Comparison of ENCODE assay signal across 21 cellular contexts in genomic region chrX:42715689-42716022, GRCh38.
A peak's percentile ranks its signal among the peaks of the same experiment; 100 is the strongest.
DNase-seq lines count a peak whose midpoint lies in the region; ATAC-seq and TF ChIP-seq lines count a peak whose summit lies in the region.
"Had no signal": no experiment of that assay in that cellular context is flagged by ENCODE, and none has a peak within 500 bp of the region (broad histone marks: within the 10 kb centered on the region; RNA-seq: fewer than 3 reads in every experiment).

No MANE protein-coding gene starts in this region.

- ATAC-seq in Panc1, result no peak
- ATAC-seq: activated CD8-positive, alpha-beta memory T cell treated with anti-CD3 and anti-CD28 coated beads, Interleukin-2, amount 10 ng/mL, durations not matched to agents 7 days and 5 days; gastrocnemius medialis had no signal

- H3K9me3 Mint-ChIP-seq in endodermal cell, result peaks cover 11% of the 10 kb centered on the region
- H3K9me3 Mint-ChIP-seq in neural crest cell, result no peaks in the 10 kb centered on the region
- H3K9me3 Mint-ChIP-seq: activated B cell treated with CpG ODN at 0.5 μM for 24 hours; activated naive CD4-positive, alpha-beta T cell treated with anti-CD3 and anti-CD28 coated beads, Interleukin-2, amount 50 U/mL, for 72 hours; activated T-helper 1 cell treated with anti-CD3 and anti-CD28 coated beads, Interleukin-12 subunit alpha, Interleukin-12 subunit beta, Interleukin-2, Interleukin-4 antibody, amounts not matched to agents 30 ng/mL and 10 ng/mL and 1 ng/mL, durations not matched to agents 14 hours and 24 hours and 36 hours; dendritic cell treated with granulocyte-macrophage colony-stimulating factor and Interleukin-4, amounts not matched to agents 40 ng/mL and 50 ng/mL, for 4 days had no signal

- in situ Hi-C loops in Panc1 (cut with HindIII; ENCODE audit: low pct_unique_long_range_greater_than_20kb, low sequenced_read_pairs), result no loop called here

- peak; percentile 17; the same call in 1 of the 2 replicates for TF ChIP-seq CTCF in Panc1 (IDR thresholded peaks at IDR 0.05)
- no peak for TF ChIP-seq CTCF in endodermal cell (conservative IDR thresholded peaks at IDR 0.05)
- no peak for TF ChIP-seq CTCF in neural crest cell (conservative IDR thresholded peaks at IDR 0.05)
- no peak for TF ChIP-seq CTCF in tibial artery (IDR thresholded peaks at IDR 0.05)

- 58 to 82% methylated on average over 2 to 5 of the region's 5 CpGs for WGBS in endodermal cell (ENCODE audit: insufficient coverage in 1 of 2, insufficient read length in 1 of 2), 2 experiments

- BruUV-seq in Panc1 (replicated peaks; lab: Mats Ljungman, UMichigan), result no TSS peak

- H3K27ac Mint-ChIP-seq in endodermal cell (no peak overlapping the region), neural crest cell (ENCODE audit: unreplicated experiment) (peak overlapping the region; percentile 0)
- H3K27ac Mint-ChIP-seq: activated B cell treated with CpG ODN at 0.5 μM for 24 hours; activated CD8-positive, alpha-beta memory T cell treated with anti-CD3 and anti-CD28 coated beads, Interleukin-2, amount 10 ng/mL, durations not matched to agents 7 days and 5 days; activated naive CD4-positive, alpha-beta T cell treated with anti-CD3 and anti-CD28 coated beads, Interleukin-2, amount 50 U/mL, for 72 hours; activated T-helper 1 cell treated with anti-CD3 and anti-CD28 coated beads, Interleukin-12 subunit alpha, Interleukin-12 subunit beta, Interleukin-2, Interleukin-4 antibody, amounts not matched to agents 30 ng/mL and 10 ng/mL and 1 ng/mL, durations not matched to agents 14 hours and 24 hours and 36 hours; dendritic cell treated with granulocyte-macrophage colony-stimulating factor and Interleukin-4, amounts not matched to agents 40 ng/mL and 50 ng/mL, for 4 days; HFFc6 had no signal

- H3K4me3 Mint-ChIP-seq in endodermal cell (no peak overlapping the region), neural crest cell (no peak overlapping the region)
- H3K4me3 Mint-ChIP-seq: activated CD8-positive, alpha-beta memory T cell treated with anti-CD3 and anti-CD28 coated beads, Interleukin-2, amount 10 ng/mL, durations not matched to agents 7 days and 5 days; activated T-helper 1 cell treated with anti-CD3 and anti-CD28 coated beads, Interleukin-12 subunit alpha, Interleukin-12 subunit beta, Interleukin-2, Interleukin-4 antibody, amounts not matched to agents 30 ng/mL and 10 ng/mL and 1 ng/mL, durations not matched to agents 14 hours and 24 hours and 36 hours; dendritic cell treated with granulocyte-macrophage colony-stimulating factor and Interleukin-4, amounts not matched to agents 40 ng/mL and 50 ng/mL, for 4 days; HFFc6 had no signal

- intact Hi-C loops in Panc1 (cut with micrococcal nuclease; ENCODE audit: unreplicated experiment) (no loop called here), tibial artery (cut with DNase I; ENCODE audit: low total_unique reads) (no loop called here)

- no peak overlapping the region for H3K9ac ChIP-seq in endodermal cell (ENCODE audit: extremely low read depth, low read length, poor library complexity, severe bottlenecking)
- H3K9ac ChIP-seq: GM23248 had no signal

- H3K36me3 Mint-ChIP-seq in endodermal cell (ENCODE audit: low read depth) (peaks cover 2% of the 10 kb centered on the region), neural crest cell (ENCODE audit: low read depth) (no peaks in the 10 kb centered on the region)
- H3K36me3 Mint-ChIP-seq: activated naive CD4-positive, alpha-beta T cell treated with anti-CD3 and anti-CD28 coated beads, Interleukin-2, amount 50 U/mL, for 72 hours had no signal

- POLR2A ChIA-PET in Panc1 (lab: Charles Lee), result no interaction called here

- H3K27ac ChIP-seq in Panc1 (ENCODE audit: low read length) (no peak overlapping the region), endodermal cell (ENCODE audit: low read depth, low read length) (peak overlapping the region; percentile 21), tibial artery (peak overlapping the region; percentile 10 to 71)
- H3K27ac ChIP-seq: gastrocnemius medialis, GM23248 had no signal

- H3K4me1 Mint-ChIP-seq in endodermal cell (peaks cover 35% of the 10 kb centered on the region), neural crest cell (peaks cover 18% of the 10 kb centered on the region)
- H3K4me1 Mint-ChIP-seq: activated CD8-positive, alpha-beta memory T cell treated with anti-CD3 and anti-CD28 coated beads, Interleukin-2, amount 10 ng/mL, durations not matched to agents 7 days and 5 days had no signal

- H3K36me3 ChIP-seq in Panc1 (ENCODE audit: control insufficient read depth, insufficient read depth, low read length) (no peaks in the 10 kb centered on the region), endodermal cell (ENCODE audit: control insufficient read depth, insufficient read depth, low read length) (no peaks in the 10 kb centered on the region), tibial artery (no peaks in the 10 kb centered on the region)
- H3K36me3 ChIP-seq: gastrocnemius medialis, pancreas had no signal

- no peak overlapping the region for H3K4me3 ChIP-seq in Panc1 (ENCODE audit: low read depth in 2 of 2, low read length in 2 of 2)
- H3K4me3 ChIP-seq in endodermal cell (ENCODE audit: low read length), result no peak overlapping the region
- H3K4me3 ChIP-seq in tibial artery, result no peak overlapping the region
- H3K4me3 ChIP-seq: gastrocnemius medialis, GM23248, pancreas had no signal

- H3K27me3 ChIP-seq in Panc1 (ENCODE audit: control insufficient read depth, insufficient read depth, low read length) (no peaks in the 10 kb centered on the region), endodermal cell (ENCODE audit: control insufficient read depth, insufficient read depth, low read length, poor library complexity, severe bottlenecking) (no peaks in the 10 kb centered on the region), tibial artery (no peaks in the 10 kb centered on the region)
- H3K27me3 ChIP-seq: gastrocnemius medialis had no signal

- H3K9me3 ChIP-seq in Panc1 (ENCODE audit: control insufficient read depth, insufficient read depth, low read depth, low read length) (no peaks in the 10 kb centered on the region), endodermal cell (ENCODE audit: control insufficient read depth, low read length) (no peaks in the 10 kb centered on the region), tibial artery (no peaks in the 10 kb centered on the region)
- H3K9me3 ChIP-seq: gastrocnemius medialis, pancreas had no signal

- CTCF ChIA-PET in Panc1 (lab: Charles Lee), result no interaction called here

- H3K27me3 Mint-ChIP-seq in endodermal cell (ENCODE audit: insufficient read depth) (no peaks in the 10 kb centered on the region), neural crest cell (ENCODE audit: low read depth) (no peaks in the 10 kb centered on the region)
- H3K27me3 Mint-ChIP-seq: activated B cell treated with CpG ODN at 0.5 μM for 24 hours; activated CD8-positive, alpha-beta memory T cell treated with anti-CD3 and anti-CD28 coated beads, Interleukin-2, amount 10 ng/mL, durations not matched to agents 7 days and 5 days; dendritic cell treated with granulocyte-macrophage colony-stimulating factor and Interleukin-4, amounts not matched to agents 40 ng/mL and 50 ng/mL, for 4 days had no signal

- H3K4me1 ChIP-seq in Panc1 (ENCODE audit: control insufficient read depth, insufficient read depth, low read length) (no peaks in the 10 kb centered on the region), endodermal cell (ENCODE audit: control insufficient read depth, insufficient read depth, low read length) (no peaks in the 10 kb centered on the region), tibial artery (peaks cover 0 to 14% (median 0%) of the 10 kb centered on the region in 4 donors)
- H3K4me1 ChIP-seq: gastrocnemius medialis, pancreas had no signal

- DNase-seq in Panc1 (ENCODE audit: low read depth, low spot score) (no peak), endodermal cell (no peak), neural crest cell (ENCODE audit: low read depth, low spot score) (no peak), tibial artery (no peak), GM19240 (ENCODE audit: insufficient read length, low spot score) (no peak)
- DNase-seq in activated T-cell treated with anti-CD3 and anti-CD28 coated beads, Interleukin-2, amount 50 U/mL, for 48 hours, result no peak
- no peak for DNase-seq in activated CD8-positive, alpha-beta memory T cell treated with anti-CD3 and anti-CD28 coated beads for 24 hours
- DNase-seq: activated B cell treated with CpG ODN at 0.5 μM for 24 hours; activated CD8-positive, alpha-beta memory T cell treated with anti-CD3 and anti-CD28 coated beads, Interleukin-2, amount 10 ng/mL, durations not matched to agents 7 days and 5 days; gastrocnemius medialis; GM23248; HFFc6; mesenchymal stem cell; NCI-H1092 treated with DMSO at 0.1 percent for 48 hours; NCI-H187 treated with DMSO at 0.1 percent for 48 hours; SIG-M5; T1000 had no signal
